In the genomic region with DNA sequence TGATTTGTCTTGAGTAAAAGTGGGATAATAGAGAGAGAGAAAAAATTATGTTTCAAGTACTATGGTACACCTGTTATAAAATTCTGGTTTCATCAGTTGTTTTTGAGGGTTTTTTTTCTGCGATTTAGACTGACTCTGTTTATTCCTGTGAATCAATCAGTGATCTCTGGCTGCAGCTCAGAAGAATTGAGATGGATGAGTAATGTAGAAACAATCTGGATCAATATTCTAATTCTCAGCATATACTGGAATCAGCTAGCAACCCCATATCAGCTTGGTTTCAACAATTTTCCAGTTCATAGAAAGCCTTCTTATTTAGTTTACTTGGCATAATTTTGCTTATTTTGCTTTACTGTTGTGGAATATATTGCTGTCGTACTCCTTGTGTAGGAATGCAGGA, we compare ENCODE assay signal across 2 cellular contexts.
TF ChIP-seq lines count a peak whose summit lies in the region.

No MANE protein-coding gene starts in this region.

TF ChIP-seq in IMR-90, 13 proteins besides CTCF, POLR2A, EP300 and RAD21:
- TF ChIP-seq CEBPB (IDR thresholded peaks at IDR 0.05; ENCODE audit: low read depth, low read length) (no peak; the same call in 1 of the 2 replicates), FOS (IDR thresholded peaks at IDR 0.05; ENCODE audit: low read depth, low read length) (no peak), MAZ (IDR thresholded peaks at IDR 0.05; ENCODE audit: borderline replicate concordance, low read depth, low read length) (no peak), RCOR1 (IDR thresholded peaks at IDR 0.05; ENCODE audit: insufficient replicate concordance, low read length) (no peak), RFX5 (IDR thresholded peaks at IDR 0.05; ENCODE audit: low read depth, low read length) (no peak), CHD1 (IDR thresholded peaks at IDR 0.05; ENCODE audit: low read depth, low read length) (no peak), BHLHE40 (IDR thresholded peaks at IDR 0.05; ENCODE audit: low read depth, low read length) (no peak), NFE2L2 (IDR thresholded peaks at IDR 0.05; ENCODE audit: low read depth, low read length) (no peak), SMC3 (IDR thresholded peaks at IDR 0.05; ENCODE audit: low read depth, low read length) (no peak), MAFK (IDR thresholded peaks at IDR 0.05; ENCODE audit: low read depth, low read length) (no peak), MXI1 (IDR thresholded peaks at IDR 0.05; ENCODE audit: borderline replicate concordance, low read depth, low read length) (no peak)
- TF ChIP-seq, protein P1, sequence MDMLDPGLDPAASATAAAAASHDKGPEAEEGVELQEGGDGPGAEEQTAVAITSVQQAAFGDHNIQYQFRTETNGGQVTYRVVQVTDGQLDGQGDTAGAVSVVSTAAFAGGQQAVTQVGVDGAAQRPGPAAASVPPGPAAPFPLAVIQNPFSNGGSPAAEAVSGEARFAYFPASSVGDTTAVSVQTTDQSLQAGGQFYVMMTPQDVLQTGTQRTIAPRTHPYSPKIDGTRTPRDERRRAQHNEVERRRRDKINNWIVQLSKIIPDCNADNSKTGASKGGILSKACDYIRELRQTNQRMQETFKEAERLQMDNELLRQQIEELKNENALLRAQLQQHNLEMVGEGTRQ (IDR thresholded peaks at IDR 0.05; ENCODE audit: low read depth, low read length): no peak
- TF ChIP-seq, protein P2, sequence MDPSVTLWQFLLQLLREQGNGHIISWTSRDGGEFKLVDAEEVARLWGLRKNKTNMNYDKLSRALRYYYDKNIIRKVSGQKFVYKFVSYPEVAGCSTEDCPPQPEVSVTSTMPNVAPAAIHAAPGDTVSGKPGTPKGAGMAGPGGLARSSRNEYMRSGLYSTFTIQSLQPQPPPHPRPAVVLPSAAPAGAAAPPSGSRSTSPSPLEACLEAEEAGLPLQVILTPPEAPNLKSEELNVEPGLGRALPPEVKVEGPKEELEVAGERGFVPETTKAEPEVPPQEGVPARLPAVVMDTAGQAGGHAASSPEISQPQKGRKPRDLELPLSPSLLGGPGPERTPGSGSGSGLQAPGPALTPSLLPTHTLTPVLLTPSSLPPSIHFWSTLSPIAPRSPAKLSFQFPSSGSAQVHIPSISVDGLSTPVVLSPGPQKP (IDR thresholded peaks at IDR 0.05; ENCODE audit: borderline replicate concordance, low read depth, low read length): no peak
TF ChIP-seq in IMR-90: peak in this region for 0.

TF ChIP-seq in HepG2, 621 proteins besides CTCF, POLR2A, EP300 and RAD21:
- peak; percentile 47; the same call in 1 of the 2 replicates for TF ChIP-seq CEBPB (IDR thresholded peaks at IDR 0.05; ENCODE audit: borderline replicate concordance, low read depth, low read length)
- TF ChIP-seq, protein P3, sequence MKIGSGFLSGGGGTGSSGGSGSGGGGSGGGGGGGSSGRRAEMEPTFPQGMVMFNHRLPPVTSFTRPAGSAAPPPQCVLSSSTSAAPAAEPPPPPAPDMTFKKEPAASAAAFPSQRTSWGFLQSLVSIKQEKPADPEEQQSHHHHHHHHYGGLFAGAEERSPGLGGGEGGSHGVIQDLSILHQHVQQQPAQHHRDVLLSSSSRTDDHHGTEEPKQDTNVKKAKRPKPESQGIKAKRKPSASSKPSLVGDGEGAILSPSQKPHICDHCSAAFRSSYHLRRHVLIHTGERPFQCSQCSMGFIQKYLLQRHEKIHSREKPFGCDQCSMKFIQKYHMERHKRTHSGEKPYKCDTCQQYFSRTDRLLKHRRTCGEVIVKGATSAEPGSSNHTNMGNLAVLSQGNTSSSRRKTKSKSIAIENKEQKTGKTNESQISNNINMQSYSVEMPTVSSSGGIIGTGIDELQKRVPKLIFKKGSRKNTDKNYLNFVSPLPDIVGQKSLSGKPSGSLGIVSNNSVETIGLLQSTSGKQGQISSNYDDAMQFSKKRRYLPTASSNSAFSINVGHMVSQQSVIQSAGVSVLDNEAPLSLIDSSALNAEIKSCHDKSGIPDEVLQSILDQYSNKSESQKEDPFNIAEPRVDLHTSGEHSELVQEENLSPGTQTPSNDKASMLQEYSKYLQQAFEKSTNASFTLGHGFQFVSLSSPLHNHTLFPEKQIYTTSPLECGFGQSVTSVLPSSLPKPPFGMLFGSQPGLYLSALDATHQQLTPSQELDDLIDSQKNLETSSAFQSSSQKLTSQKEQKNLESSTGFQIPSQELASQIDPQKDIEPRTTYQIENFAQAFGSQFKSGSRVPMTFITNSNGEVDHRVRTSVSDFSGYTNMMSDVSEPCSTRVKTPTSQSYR (CRISPR knock-in tag; IDR thresholded peaks at IDR 0.05; ENCODE audit: borderline replicate concordance): no peak
